Comparison of ENCODE assay signal across 8 cellular contexts in the genomic region with DNA sequence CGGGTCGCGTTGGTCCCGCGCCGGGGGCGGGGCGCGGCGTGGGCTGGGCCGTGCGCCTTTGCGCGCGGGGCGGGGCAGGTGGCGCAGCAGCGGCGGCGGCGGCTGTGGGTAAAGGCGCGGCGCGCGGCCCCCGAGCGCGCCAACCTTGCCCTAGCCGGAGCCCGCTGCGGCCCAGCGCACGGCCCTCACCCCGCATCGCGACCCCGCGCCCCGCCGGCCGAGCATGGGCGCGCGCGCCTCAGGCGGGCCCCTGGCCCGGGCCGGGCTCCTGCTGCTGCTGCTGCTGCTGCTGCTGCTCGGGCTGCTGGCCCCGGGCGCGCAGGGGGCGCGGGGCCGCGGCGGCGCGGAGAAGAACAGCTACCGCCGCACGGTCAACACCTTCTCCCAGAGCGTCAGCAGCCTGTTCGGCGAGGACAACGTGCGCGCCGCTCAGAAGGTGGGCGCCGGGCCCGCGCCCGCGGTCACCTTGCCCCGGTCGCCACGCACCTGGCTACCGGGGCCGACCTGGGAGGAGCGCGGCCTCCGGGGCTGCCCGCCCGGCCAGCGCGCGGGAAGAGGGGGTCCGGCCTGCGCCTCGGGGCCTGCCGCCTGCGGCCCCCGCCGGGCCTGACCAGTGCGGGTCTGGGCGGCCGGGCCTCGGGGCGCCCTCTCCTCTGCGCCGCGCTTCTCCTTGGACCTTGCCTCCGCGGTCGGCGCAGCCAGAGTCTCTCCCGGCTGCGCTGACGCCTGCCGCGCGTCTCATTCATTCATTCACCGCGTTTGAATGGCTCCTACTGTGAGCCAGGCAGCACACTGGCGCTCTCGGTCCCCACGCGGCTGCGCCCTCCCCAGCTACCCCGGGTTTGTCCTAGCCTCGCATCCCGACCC. TPM values are rescaled to one million over a fixed set of nuclear protein-coding genes. Genes with fewer than 3 reads are reported as not detected.
A peak's percentile ranks its signal among the peaks of the same experiment; 100 is the strongest.
DNase-seq lines count a peak whose midpoint lies in the region; ATAC-seq and TF ChIP-seq lines count a peak whose summit lies in the region.

A gene with protein sequence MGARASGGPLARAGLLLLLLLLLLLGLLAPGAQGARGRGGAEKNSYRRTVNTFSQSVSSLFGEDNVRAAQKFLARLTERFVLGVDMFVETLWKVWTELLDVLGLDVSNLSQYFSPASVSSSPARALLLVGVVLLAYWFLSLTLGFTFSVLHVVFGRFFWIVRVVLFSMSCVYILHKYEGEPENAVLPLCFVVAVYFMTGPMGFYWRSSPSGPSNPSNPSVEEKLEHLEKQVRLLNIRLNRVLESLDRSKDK (plus strand): TSS at position 78 of the 867 bp plus-strand sequence. CDS start 146 bp downstream, at position 224.

- in situ Hi-C loops in Caki2 (cut with HindIII; ENCODE audit: low pct_unique_long_range_greater_than_20kb, low sequenced_read_pairs): no loop called here

- H3K4me3 ChIP-seq in RWPE2 (ENCODE audit: severe bottlenecking) (peak within 1 kb of the TSS; percentile 99), tibial artery (peak within 1 kb of the TSS; percentile 63 to 68)

- H3K36me3 Mint-ChIP-seq in osteocyte (ENCODE audit: unreplicated experiment): no peaks in the 10 kb centered on the region

- DNase-seq in Caki2 (ENCODE audit: low read depth): peak; percentile 55
- peak; percentile 31 for DNase-seq in HPDE6-E6E7 (ENCODE audit: extremely low spot score)
- no peak for DNase-seq in RWPE2 (ENCODE audit: low spot score)
- peak; percentile 61 for DNase-seq in activated gamma-delta T cell treated with Interleukin-2 at 50 U/mL for 16 hours
- peak; percentile 63 for DNase-seq in glomerular visceral epithelial cell (ENCODE audit: extremely low spot score)
- no peak for DNase-seq in osteocyte (ENCODE audit: extremely low spot score, unreplicated experiment)
- DNase-seq in tibial artery: peak in 1 of 2 donors; percentile 33

- H3K27ac ChIP-seq in RWPE2 (ENCODE audit: poor library complexity, severe bottlenecking) (peak within 1 kb of the TSS; percentile 68), tibial artery (no peak within 1 kb of the TSS)

- no peaks in the 10 kb centered on the region for H3K9me3 ChIP-seq in RWPE2 (ENCODE audit: severe bottlenecking)
- no peaks in the 10 kb centered on the region for H3K9me3 ChIP-seq in tibial artery

- no peaks in the 10 kb centered on the region for H3K9me3 Mint-ChIP-seq in osteocyte (ENCODE audit: unreplicated experiment)

- TF ChIP-seq CTCF in RWPE2 (IDR thresholded peaks at IDR 0.05; ENCODE audit: poor library complexity, severe bottlenecking) (no peak), osteocyte (IDR thresholded peaks at IDR 0.05) (no peak), tibial artery (IDR thresholded peaks at IDR 0.05) (no peak)

- peaks cover 22% of the 10 kb centered on the region for H3K4me1 Mint-ChIP-seq in osteocyte (ENCODE audit: unreplicated experiment)

- H3K4me1 ChIP-seq in RWPE2 (ENCODE audit: insufficient read depth, poor library complexity, severe bottlenecking): peaks cover 7% of the 10 kb centered on the region
- H3K4me1 ChIP-seq in tibial artery: peaks cover 0 to 14% (median 10%) of the 10 kb centered on the region in 4 donors

- peak within 1 kb of the TSS; percentile 35 for H3K27ac Mint-ChIP-seq in osteocyte (ENCODE audit: unreplicated experiment)

- H3K27me3 ChIP-seq in RWPE2 (ENCODE audit: insufficient read depth, poor library complexity, severe bottlenecking): no peaks in the 10 kb centered on the region
- H3K27me3 ChIP-seq in tibial artery: no peaks in the 10 kb centered on the region

- peak; percentile 47 for ATAC-seq in GM19455 (IDR thresholded peaks at IDR 0.05; ENCODE audit: unreplicated experiment)
- peak; percentile 59 for ATAC-seq in RWPE2 (ENCODE audit: low read depth)

- no peaks in the 10 kb centered on the region for H3K27me3 Mint-ChIP-seq in osteocyte (ENCODE audit: unreplicated experiment)

- peak within 1 kb of the TSS; percentile 85 for H3K4me3 Mint-ChIP-seq in osteocyte (ENCODE audit: unreplicated experiment)

- no peaks in the 10 kb centered on the region; the same call in 1 of the 2 replicates for H3K36me3 ChIP-seq in RWPE2 (ENCODE audit: low read depth)
- H3K36me3 ChIP-seq in tibial artery: no peaks in the 10 kb centered on the region

- intact Hi-C loops in tibial artery (cut with DNase I; ENCODE audit: low total_unique reads): no loop called here

RNA-seq across cellular contexts. Expression of the gene that starts here (rescaled TPM):
- total RNA-seq in Caki2 (2014; rRNA removed; shearing (Covaris generic); ENCODE audit: low replicate concordance): 12.6 and 13.7 TPM in 2 replicates
- 4.9 and 5.4 TPM in 2 replicates for total RNA-seq in osteocyte

Comparison
In these comparisons a context has a peak if more than half of its experiments do, and no peak if none do; other contexts are left out.
1. DNase-seq: peak in Caki2 (single experiment), HPDE6-E6E7 (single experiment), activated gamma-delta T cell treated with Interleukin-2 at 50 U/mL for 16 hours (single experiment) and glomerular visceral epithelial cell (single experiment); none in RWPE2 (single experiment) and osteocyte (single experiment).